In genomic region chr3:186511245-186511644, GRCh38 we compare ENCODE assay signal across 15 cellular contexts.
DNase-seq lines count a peak whose midpoint lies in the region; ATAC-seq and FAIRE-seq lines count a peak whose summit lies in the region.
"Had no signal": no experiment of that assay in that cellular context is flagged by ENCODE, and none has a peak within 500 bp of the region (broad histone marks: within the 10 kb centered on the region; RNA-seq: fewer than 3 reads in every experiment).

No MANE protein-coding gene starts in this region.

- no peak for DNase-seq in GM18507 (ENCODE audit: extremely low spot score, insufficient read length, low read depth)
- DNase-seq in NCI-H1694 (lab: John Stamatoyannopoulos, UW), result no peak
- no peak for DNase-seq in DMS153 (lab: John Stamatoyannopoulos, UW)
- DNase-seq in HuH-7.5 (ENCODE audit: low spot score), result no peak
- DNase-seq in inferior parietal cortex (ENCODE audit: extremely low spot score), result no peak
- DNase-seq: erythroblast, MM.1S, ovary had no signal

- ATAC-seq in GM19324 (IDR thresholded peaks at IDR 0.05; ENCODE audit: low FRiP score, unreplicated experiment) (peak; percentile 51), HG02840 (IDR thresholded peaks at IDR 0.05; ENCODE audit: low FRiP score, unreplicated experiment) (peak; percentile 70), HG03565 (IDR thresholded peaks at IDR 0.05; ENCODE audit: unreplicated experiment) (peak; percentile 74)

- FAIRE-seq in GM18507 (lab: Jason Lieb, UNC), result peak; percentile 93
- FAIRE-seq: astrocyte, H1, keratinocyte, TTC549 had no signal
